23 cellular contexts compared by ENCODE assay signal in the genomic region with DNA sequence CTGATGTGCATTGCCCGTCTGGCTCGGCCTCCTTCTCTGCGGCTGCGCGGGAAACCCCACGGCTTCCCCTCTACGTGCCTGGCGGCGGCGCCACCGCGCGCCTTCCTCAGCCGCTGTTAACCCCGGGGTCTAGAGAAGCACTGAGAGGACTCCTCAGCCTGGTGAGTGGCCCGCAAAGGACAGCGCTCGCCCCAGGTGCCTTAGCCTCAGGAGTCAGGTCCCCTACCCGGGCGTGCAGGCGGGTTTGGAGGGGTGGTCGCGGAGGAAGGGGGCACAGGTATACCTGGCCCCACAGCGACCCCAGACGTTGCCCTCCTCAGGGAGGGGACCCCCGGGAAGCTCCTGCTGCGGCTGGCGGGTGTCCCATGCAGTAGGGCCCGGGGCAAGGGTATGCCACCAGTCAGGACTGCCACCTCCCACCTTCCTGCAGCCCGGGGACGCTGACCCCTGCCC.
"Had no signal": no experiment of that assay in that cellular context is flagged by ENCODE, and none has a peak within 500 bp of the region (broad histone marks: within the 10 kb centered on the region; RNA-seq: fewer than 3 reads in every experiment).

No MANE protein-coding gene starts in this region.

- H3K27ac ChIP-seq: dorsolateral prefrontal cortex, heart right ventricle, left lung, lower lobe of right lung, ovary, stomach, uterus had no signal

- H3K27me3 Mint-ChIP-seq: progenitor cell of endocrine pancreas had no signal

- H3K9me3 ChIP-seq: left lung, lower lobe of right lung, ovary, stomach, uterus had no signal

- H3K4me3 ChIP-seq: dorsolateral prefrontal cortex, heart right ventricle, left lung, lower lobe of right lung, ovary, smooth muscle cell, stomach, uterus had no signal

- H3K27ac Mint-ChIP-seq: memory B cell, mesothelial cell of epicardium, natural killer cell, progenitor cell of endocrine pancreas had no signal

- ATAC-seq: esophagus mucosa, heart right ventricle, left lung, natural killer cell had no signal

- H3K9me3 Mint-ChIP-seq: memory B cell, mesothelial cell of epicardium, natural killer cell, neural crest cell had no signal

- H3K36me3 ChIP-seq: heart right ventricle, left lung, lower lobe of right lung, ovary, stomach, uterus had no signal

- H3K27me3 ChIP-seq: dorsolateral prefrontal cortex, heart right ventricle, left lung, ovary, uterus had no signal

- H3K4me2 ChIP-seq: smooth muscle cell had no signal

- H3K4me1 Mint-ChIP-seq: memory B cell, mesothelial cell of epicardium, natural killer cell, neural crest cell had no signal

- FAIRE-seq: keratinocyte had no signal

- H3K4me3 Mint-ChIP-seq: memory B cell, mesothelial cell of epicardium, natural killer cell, neural crest cell had no signal

- DNase-seq: cortex of kidney; dorsolateral prefrontal cortex; effector CD8-positive, alpha-beta T cell; heart right ventricle; hypothalamus; lower lobe of right lung; natural killer cell; nucleus accumbens; ovary; right cardiac atrium; stimulated activated CD4-positive, alpha-beta T cell treated with anti-CD3 and anti-CD28 coated beads, Interleukin-2, amount 100 ng/mL, for 48 hours; stomach; substantia nigra; trophoblast cell; uterus had no signal

- H3K4me1 ChIP-seq: heart right ventricle, left lung, lower lobe of right lung, stomach, uterus had no signal

- H3K36me3 Mint-ChIP-seq: memory B cell, mesothelial cell of epicardium, natural killer cell had no signal
